ENCODE assay signal across 18 cellular contexts in the genomic region with DNA sequence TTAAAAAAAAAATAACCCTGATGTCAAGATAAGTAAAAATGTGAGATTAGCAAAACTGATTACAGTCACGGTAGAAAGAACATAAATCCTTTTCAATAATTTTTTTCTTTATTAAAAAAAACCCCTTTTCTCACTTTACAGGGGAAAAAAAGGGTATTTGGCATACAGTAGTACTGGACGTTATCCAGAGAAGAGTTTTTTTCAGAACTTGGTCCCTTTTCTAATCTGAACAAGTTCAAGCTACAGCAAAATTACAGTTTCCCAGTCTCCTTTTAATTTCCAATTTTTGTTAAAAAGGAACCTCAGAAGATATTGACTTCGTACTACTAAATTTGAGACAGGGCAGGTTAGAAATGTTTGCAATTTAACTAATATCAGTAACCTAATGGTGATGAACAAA.
A peak's percentile ranks its signal among the peaks of the same experiment; 100 is the strongest.
DNase-seq lines count a peak whose midpoint lies in the region; ATAC-seq and TF ChIP-seq lines count a peak whose summit lies in the region.
"Had no signal": no experiment of that assay in that cellular context is flagged by ENCODE, and none has a peak within 500 bp of the region (broad histone marks: within the 10 kb centered on the region; RNA-seq: fewer than 3 reads in every experiment).

No MANE protein-coding gene starts in this region.

- H3K9me3 Mint-ChIP-seq in osteocyte (ENCODE audit: unreplicated experiment) (peaks cover 4% of the 10 kb centered on the region), T-cell (peaks cover 0 to 8% (median 4%) of the 10 kb centered on the region in 3 donors)
- peaks cover 0 to 7% (median 2%) of the 10 kb centered on the region in 11 donors for H3K9me3 Mint-ChIP-seq in naive thymus-derived CD4-positive, alpha-beta T cell

- H3K4me3 Mint-ChIP-seq in osteocyte (ENCODE audit: unreplicated experiment): no peak overlapping the region
- no peak overlapping the region for H3K4me3 Mint-ChIP-seq in T-cell
- H3K4me3 Mint-ChIP-seq in naive thymus-derived CD4-positive, alpha-beta T cell: no peak overlapping the region
- H3K4me3 Mint-ChIP-seq: CD8-positive, alpha-beta memory T cell had no signal

- H3K9me3 ChIP-seq in right atrium auricular region: no peaks in the 10 kb centered on the region
- no peaks in the 10 kb centered on the region for H3K9me3 ChIP-seq in naive thymus-derived CD4-positive, alpha-beta T cell (ENCODE audit: control insufficient read depth in 2 of 3, low read length in 3 of 3)
- H3K9me3 ChIP-seq: A549; BLaER1 treated with 17β-estradiol and CSF1 and Interleukin-3, amounts not matched to agents 10 nM and 100 nM; HAP-1 had no signal

- H3K4me3 ChIP-seq in right atrium auricular region (no peak overlapping the region), fibroblast of the aortic adventitia (ENCODE audit: low read depth, low read length) (no peak overlapping the region)
- no peak overlapping the region for H3K4me3 ChIP-seq in naive thymus-derived CD4-positive, alpha-beta T cell (ENCODE audit: low read length)
- H3K4me3 ChIP-seq: A549; BLaER1 treated with 17β-estradiol and CSF1 and Interleukin-3, amounts not matched to agents 10 nM and 100 nM; HAP-1 had no signal

- CTCF ChIA-PET in T-cell (lab: Charles Lee): no interaction called here
- CTCF ChIA-PET in naive thymus-derived CD4-positive, alpha-beta T cell (lab: Charles Lee): no interaction called here

- ATAC-seq in left ventricle myocardium superior: no peak
- ATAC-seq in T-cell (replicated peaks in 1 of 4): no peak
- ATAC-seq in GM21737 (IDR thresholded peaks at IDR 0.05; ENCODE audit: unreplicated experiment): no peak
- no peak for ATAC-seq in naive thymus-derived CD4-positive, alpha-beta T cell
- ATAC-seq: A549, PC-3 had no signal

- H3K36me3 Mint-ChIP-seq in osteocyte (ENCODE audit: unreplicated experiment): peaks cover 9% of the 10 kb centered on the region
- H3K36me3 Mint-ChIP-seq in T-cell: no peaks in the 10 kb centered on the region
- no peaks in the 10 kb centered on the region for H3K36me3 Mint-ChIP-seq in naive thymus-derived CD4-positive, alpha-beta T cell
- H3K36me3 Mint-ChIP-seq: CD8-positive, alpha-beta memory T cell had no signal

- H3K27me3 Mint-ChIP-seq in osteocyte (ENCODE audit: unreplicated experiment) (no peaks in the 10 kb centered on the region), T-cell (peaks cover 7 to 15% of the 10 kb centered on the region in 2 donors)
- peaks cover 0 to 29% (median 18%) of the 10 kb centered on the region in 5 donors for H3K27me3 Mint-ChIP-seq in naive thymus-derived CD4-positive, alpha-beta T cell

- H3K36me3 ChIP-seq in right atrium auricular region: no peaks in the 10 kb centered on the region
- H3K36me3 ChIP-seq in naive thymus-derived CD4-positive, alpha-beta T cell (ENCODE audit: control insufficient read depth in 2 of 3, insufficient read depth in 3 of 3, low read length in 3 of 3): no peaks in the 10 kb centered on the region
- H3K36me3 ChIP-seq: BLaER1 treated with 17β-estradiol and CSF1 and Interleukin-3, amounts not matched to agents 10 nM and 100 nM; HAP-1 had no signal

- peaks cover 31% of the 10 kb centered on the region for H3K4me1 Mint-ChIP-seq in osteocyte (ENCODE audit: unreplicated experiment)
- no peaks in the 10 kb centered on the region for H3K4me1 Mint-ChIP-seq in T-cell
- H3K4me1 Mint-ChIP-seq in naive thymus-derived CD4-positive, alpha-beta T cell: no peaks in the 10 kb centered on the region
- H3K4me1 Mint-ChIP-seq: CD8-positive, alpha-beta memory T cell had no signal

- TF ChIP-seq POLR2A in erythroblast (IDR thresholded peaks at IDR 0.05; ENCODE audit: low read length): no peak

- TF ChIP-seq CTCF in right atrium auricular region (IDR thresholded peaks at IDR 0.05) (no peak), fibroblast of the aortic adventitia (IDR thresholded peaks at IDR 0.05; ENCODE audit: insufficient read depth, low read length) (no peak), osteocyte (IDR thresholded peaks at IDR 0.05) (no peak)

- H3K27me3 ChIP-seq in right atrium auricular region: no peaks in the 10 kb centered on the region
- H3K27me3 ChIP-seq in naive thymus-derived CD4-positive, alpha-beta T cell (ENCODE audit: control insufficient read depth in 2 of 2, insufficient read depth in 2 of 2, low read length in 2 of 2): no peaks in the 10 kb centered on the region
- H3K27me3 ChIP-seq: BLaER1 treated with 17β-estradiol and CSF1 and Interleukin-3, amounts not matched to agents 10 nM and 100 nM had no signal

- intact Hi-C loops in left ventricle myocardium superior (cut with micrococcal nuclease): no loop called here
- intact Hi-C loops in naive thymus-derived CD4-positive, alpha-beta T cell (cut with micrococcal nuclease): no loop called here

- peak overlapping the region; percentile 17 to 62 for H3K27ac ChIP-seq in right atrium auricular region
- no peak overlapping the region for H3K27ac ChIP-seq in naive thymus-derived CD4-positive, alpha-beta T cell (ENCODE audit: low read depth, low read length)
- H3K27ac ChIP-seq: A549; BLaER1 treated with 17β-estradiol and CSF1 and Interleukin-3, amounts not matched to agents 10 nM and 100 nM had no signal

- peak overlapping the region; percentile 54 for H3K27ac Mint-ChIP-seq in osteocyte (ENCODE audit: unreplicated experiment)
- no peak overlapping the region for H3K27ac Mint-ChIP-seq in T-cell
- no peak overlapping the region for H3K27ac Mint-ChIP-seq in naive thymus-derived CD4-positive, alpha-beta T cell
- H3K27ac Mint-ChIP-seq: CD8-positive, alpha-beta memory T cell had no signal

- no peaks in the 10 kb centered on the region for H3K4me1 ChIP-seq in right atrium auricular region
- H3K4me1 ChIP-seq in naive thymus-derived CD4-positive, alpha-beta T cell (ENCODE audit: control insufficient read depth in 2 of 2, insufficient read depth in 2 of 2, low read length in 2 of 2): no peaks in the 10 kb centered on the region
- H3K4me1 ChIP-seq: A549; BLaER1 treated with 17β-estradiol and CSF1 and Interleukin-3, amounts not matched to agents 10 nM and 100 nM; HAP-1 had no signal

- POLR2A ChIA-PET in T-cell (lab: Charles Lee): no interaction called here
- POLR2A ChIA-PET in naive thymus-derived CD4-positive, alpha-beta T cell (lab: Charles Lee): no interaction called here

- no peak for DNase-seq in right atrium auricular region (ENCODE audit: low spot score)
- no peak for DNase-seq in left ventricle myocardium superior
- DNase-seq in fibroblast of the aortic adventitia (ENCODE audit: low read depth): peak; percentile 51
- DNase-seq in osteocyte (ENCODE audit: extremely low spot score, unreplicated experiment): no peak
- DNase-seq in erythroblast (lab: John Stamatoyannopoulos, UW): no peak
- DNase-seq in T-cell: no peak
- DNase-seq in naive thymus-derived CD4-positive, alpha-beta T cell: no peak
- DNase-seq: CD8-positive, alpha-beta memory T cell; DMS79; MV-4-11; NCI-H1436; NCI-H2029; NCI-H774 had no signal
